8 cellular contexts compared by ENCODE assay signal in genomic region chr17:29588017-29588557, GRCh38. TPM values are rescaled to one million over a fixed set of nuclear protein-coding genes. Genes with fewer than 3 reads are reported as not detected.
DNase-seq lines count a peak whose midpoint lies in the region; FAIRE-seq and TF ChIP-seq lines count a peak whose summit lies in the region.

No MANE protein-coding gene starts in this region.

- H2AFZ ChIP-seq in PC-9 (no peak overlapping the region), H1 (ENCODE audit: low read length) (no peak overlapping the region), neural progenitor cell (replicated peaks) (no peak overlapping the region)

- H4K5ac ChIP-seq in H1 (ENCODE audit: insufficient read length, low read depth, low read length) = no peak overlapping the region

- H2BK5ac ChIP-seq in H1 (ENCODE audit: low read depth, low read length) = peak overlapping the region; percentile 44; the same call in 1 of the 2 replicates

- H2BK120ac ChIP-seq in H1 (replicated peaks; ENCODE audit: low read depth, low read length) = no peak overlapping the region

- no peak for TF ChIP-seq POLR2A in H1 (IDR thresholded peaks at IDR 0.05; ENCODE audit: control extremely low read depth in 1 of 2, low read depth in 2 of 2, low read length in 2 of 2)

- H3K9ac ChIP-seq in H1 (replicated peaks in 1 of 4; ENCODE audit: extremely low read depth in 1 of 4, low read depth in 3 of 4, low read length in 3 of 4) = no peak overlapping the region; a peak in 2 of 7 replicates
- peak overlapping the region; percentile 37 for H3K9ac ChIP-seq in neural progenitor cell

- 0 out of 2 replicates have a peak overlapping the region, but pooled peaks have one; percentile 48 for H3K18ac ChIP-seq in H1 (ENCODE audit: extremely low read depth, low read length)

- no peak overlapping the region for H2AK5ac ChIP-seq in H1 (ENCODE audit: low read depth, low read length)

- DNase-seq in CD1c-positive myeloid dendritic cell (ENCODE audit: extremely low spot score) (peak; percentile 28), PC-9 (no peak), H1 (ENCODE audit: low read depth in 1 of 2, low spot score in 2 of 2) (no peak), neural progenitor cell (ENCODE audit: low spot score) (peak; percentile 16), LoVo (ENCODE audit: low spot score) (no peak), HuH-7.5 (ENCODE audit: low spot score) (no peak), SHP77 (lab: John Stamatoyannopoulos, UW) (no peak)
- DNase-seq in activated CD4-positive, CD25-positive, alpha-beta regulatory T cell treated with anti-CD3 and anti-CD28 coated beads, Interleukin-2, amount 50 U/mL, for 72 hours = no peak

- H4K8ac ChIP-seq in H1 (ENCODE audit: extremely low read depth, insufficient read depth, low read length) = peak overlapping the region; percentile 39; the same call in 1 of the 2 replicates

- no peaks in the 10 kb centered on the region for H3K36me3 Mint-ChIP-seq in neural progenitor cell

- H3K56ac ChIP-seq in H1 (replicated peaks; ENCODE audit: insufficient read length, low read depth, low read length) = no peak overlapping the region

- no peak overlapping the region for H2BK15ac ChIP-seq in H1 (ENCODE audit: low read length)

- no peak overlapping the region for H4K91ac ChIP-seq in H1 (replicated peaks; ENCODE audit: insufficient read length, low read length)

- no peaks in the 10 kb centered on the region for H3K9me3 Mint-ChIP-seq in neural progenitor cell

- no TSS peak for BruUV-seq in PC-9 (replicated peaks; lab: Mats Ljungman, UMichigan)

- no peak overlapping the region for H2BK12ac ChIP-seq in H1 (ENCODE audit: low read depth, low read length)

- H3K27me3 Mint-ChIP-seq in neural progenitor cell (ENCODE audit: insufficient read depth, low read depth) = peaks cover 14% of the 10 kb centered on the region

- H3K36me3 ChIP-seq in PC-9 (ENCODE audit: low read depth) = no peaks in the 10 kb centered on the region
- 0 out of 8 replicates have a peak, but pooled peaks cover 0 to under 1% (median 0%) of the 10 kb centered on the region in 4 experiments for H3K36me3 ChIP-seq in H1 (ENCODE audit: control insufficient read depth in 2 of 4, insufficient read depth in 4 of 4, low read length in 3 of 4)
- no peaks in the 10 kb centered on the region for H3K36me3 ChIP-seq in neural progenitor cell

- POLR2A ChIA-PET in PC-9 (lab: Charles Lee; ENCODE audit: unreplicated experiment) = interaction anchor here (0.5 kb wide), 1 partner anchor 291 kb away, joined by 5 read pairs; no protein-coding TSS in a partner anchor
- POLR2A ChIA-PET in H1 (lab: Charles Lee; ENCODE audit: partially characterized antibody) = interaction anchor here (0.6 to 1.8 kb wide), 7 partner anchors 9 to 1226 kb away, joined by 3 to 8 read pairs (median 4); partner anchors contain the start of gene TP53I13

- H3K27me3 ChIP-seq in PC-9 (ENCODE audit: insufficient read depth, low read depth) (no peaks in the 10 kb centered on the region), H1 (replicated peaks in 1 of 4; ENCODE audit: control insufficient read depth in 3 of 4, extremely low read depth in 1 of 4, insufficient read depth in 3 of 4, low read length in 3 of 4) (peaks cover 0 to 6% (median 5%) of the 10 kb centered on the region in 4 experiments; a peak in 2 of 7 replicates), neural progenitor cell (no peaks in the 10 kb centered on the region)

- H3K27ac Mint-ChIP-seq in neural progenitor cell = no peak overlapping the region

- peak overlapping the region; percentile 94 for H3K4me3 Mint-ChIP-seq in neural progenitor cell

- no peak for TF ChIP-seq EP300 in H1 (IDR thresholded peaks at IDR 0.05; ENCODE audit: borderline replicate concordance in 1 of 2, low read depth in 2 of 2, low read length in 2 of 2)

- H3K4me1 Mint-ChIP-seq in neural progenitor cell = peaks cover 48% of the 10 kb centered on the region

- CTCF ChIA-PET in PC-9 (lab: Charles Lee) (interaction anchor here (1.4 kb wide), 1 partner anchor 51 kb away, joined by 3 read pairs; no protein-coding TSS in a partner anchor), H1 (lab: Charles Lee; ENCODE audit: partially characterized antibody) (interaction anchor here (0.9 to 14.8 kb wide), 7 partner anchors 9 to 218 kb away, joined by 3 to 193 read pairs (median 11); partner anchors contain the start of gene CORO6)

- H3K9me3 ChIP-seq in PC-9 (ENCODE audit: insufficient read depth, low read depth) (no peaks in the 10 kb centered on the region), H1 (ENCODE audit: insufficient read depth in 2 of 2, low read depth in 1 of 2, low read length in 1 of 2) (no peaks in the 10 kb centered on the region), neural progenitor cell (ENCODE audit: low read depth) (no peaks in the 10 kb centered on the region)

- no peak for FAIRE-seq in H1 (lab: Jason Lieb, UNC)

- H3K23ac ChIP-seq in H1 (ENCODE audit: insufficient read length) = no peak overlapping the region

- peak overlapping the region; percentile 93 for H3K4me3 ChIP-seq in PC-9
- H3K4me3 ChIP-seq in H1 (ENCODE audit: extremely low read depth in 1 of 4, insufficient read depth in 2 of 4, low read depth in 3 of 4, low read length in 4 of 4) = peak overlapping the region; percentile 64 to 82 (median 75)
- H3K4me3 ChIP-seq in neural progenitor cell = peak overlapping the region; percentile 84

- H3F3A ChIP-seq in PC-9 (ENCODE audit: insufficient read depth, low read depth) = peaks cover 30% of the 10 kb centered on the region
- peaks cover 26% of the 10 kb centered on the region for H3F3A ChIP-seq in neural progenitor cell (ENCODE audit: low read depth)

- H3K4me1 ChIP-seq in PC-9 (replicated peaks; ENCODE audit: insufficient read depth) (peaks cover 33% of the 10 kb centered on the region), H1 (replicated peaks in 1 of 4; ENCODE audit: control insufficient read depth in 3 of 4, insufficient read depth in 4 of 4, low read length in 3 of 4) (peaks cover 7 to 48% (median 36%) of the 10 kb centered on the region in 4 experiments), neural progenitor cell (peaks cover 56% of the 10 kb centered on the region)

- peak overlapping the region; percentile 86 for H3K4me2 ChIP-seq in PC-9
- peak overlapping the region; percentile 93 to 95 for H3K4me2 ChIP-seq in H1 (ENCODE audit: insufficient read depth in 1 of 2, low read depth in 2 of 2, low read length in 2 of 2)
- peak overlapping the region; percentile 90 for H3K4me2 ChIP-seq in neural progenitor cell

- no peak overlapping the region for H3K14ac ChIP-seq in H1 (ENCODE audit: insufficient read length)

- H4K20me1 ChIP-seq in PC-9 (ENCODE audit: insufficient read depth) (peaks cover 11% of the 10 kb centered on the region), H1 (replicated peaks in 1 of 2; ENCODE audit: control insufficient read depth in 1 of 2, insufficient read depth in 2 of 2, low read length in 2 of 2) (peaks cover 15 to 34% of the 10 kb centered on the region in 2 experiments), neural progenitor cell (ENCODE audit: low read depth) (peaks cover 57% of the 10 kb centered on the region)

- 0 out of 2 replicates have a peak overlapping the region, but pooled peaks have one; percentile 32 for H2BK20ac ChIP-seq in H1 (ENCODE audit: low read length)

- 71% methylated on average over 8 of the region's 8 CpGs; no CpG with 5 or more reads in 1 of the 2 experiments for WGBS in H1 (ENCODE audit: extremely low coverage in 1 of 2, insufficient coverage in 1 of 2, insufficient read length in 1 of 2, insufficient replicate concordance in 2 of 2, low coverage in 1 of 2, low lambda C conversion rate in 2 of 2, missing lambda C conversion rate in 1 of 2), 2 experiments

- H3K27ac ChIP-seq in PC-9 (no peak overlapping the region), H1 (ENCODE audit: low read depth, low read length) (no peak overlapping the region), neural progenitor cell (no peak overlapping the region)

- no peaks in the 10 kb centered on the region for H3K9me2 ChIP-seq in PC-9 (ENCODE audit: insufficient read depth)

- TF ChIP-seq RAD21 in H1 (IDR thresholded peaks at IDR 0.05 in 1 of 2, conservative IDR thresholded peaks at IDR 0.05 in 1 of 2; ENCODE audit: low read depth in 2 of 2, low read length in 2 of 2) = no peak

- intact Hi-C loops in PC-9 (cut with micrococcal nuclease; ENCODE audit: unreplicated experiment) = loop anchor here (2.0 kb wide), 1 partner anchor 35 kb away; the partner anchor contains the start of gene CORO6

- peaks cover 34% of the 10 kb centered on the region; the same call in 1 of the 2 replicates for H3K23me2 ChIP-seq in H1 (ENCODE audit: low read depth, low read length)

- TF ChIP-seq CTCF in PC-9 (conservative IDR thresholded peaks at IDR 0.05) (no peak), H1 (IDR thresholded peaks at IDR 0.05; ENCODE audit: control extremely low read depth in 1 of 3, insufficient read depth in 1 of 3, low read depth in 1 of 3, low read length in 3 of 3) (no peak), neural progenitor cell (IDR thresholded peaks at IDR 0.05) (no peak)

- peaks cover 18% of the 10 kb centered on the region for H3K79me1 ChIP-seq in H1 (ENCODE audit: low read depth, low read length)

- H3K79me2 ChIP-seq in PC-9 (ENCODE audit: low read depth) (peaks cover 48% of the 10 kb centered on the region), H1 (ENCODE audit: control insufficient read depth in 1 of 2, insufficient read depth in 2 of 2, low read length in 2 of 2) (peaks cover 0 to 42% of the 10 kb centered on the region in 2 experiments; a peak in 2 of 4 replicates), neural progenitor cell (ENCODE audit: low read depth) (peaks cover 57% of the 10 kb centered on the region)

- H3K4ac ChIP-seq in H1 (replicated peaks; ENCODE audit: insufficient read length, low read depth, low read length) = no peak overlapping the region

RNA-seq across cellular contexts. Expression of gene GIT1, which starts 1.4 kb away (rescaled TPM):
- total RNA-seq in PC-9 (2021) = 84.8 and 100 TPM in 2 replicates
- 60.6 and 62.4 TPM in 2 replicates for total RNA-seq in H1 (2021; fragmentation: NEBNext Ultra II Directional; extraction: Animal tissue kit (Norgen Biotek cat#: 25700))
- polyA plus RNA-seq in H1 (2011; rRNA removed) = 63.0 and 80.7 TPM in 2 replicates
- polyA plus RNA-seq in H1 (2011; cell fraction: cytosol; rRNA removed) = 43.3 TPM
- polyA plus RNA-seq in H1 (2011; cell fraction: nucleus; rRNA removed) = 93.3 TPM
- polyA plus RNA-seq in H1 (2012, experiment 1 of 2) = 36.7 to 55.7 TPM (median 48.9 TPM) in 4 replicates
- 54.3 TPM for polyA plus RNA-seq in H1 (2012, experiment 2 of 2)
- polyA plus RNA-seq in H1 (2013, experiment 1 of 2) = 45.0 TPM
- 45.5 TPM for polyA plus RNA-seq in H1 (2013, experiment 2 of 2)
- polyA minus RNA-seq in H1 (2011; rRNA and poly(A)+ RNA removed) = 45.9 and 62.5 TPM in 2 replicates
- polyA minus RNA-seq in H1 (2011; cell fraction: cytosol; rRNA and poly(A)+ RNA removed) = 42.9 TPM
- polyA minus RNA-seq in H1 (2011; cell fraction: nucleus; rRNA and poly(A)+ RNA removed) = 55.6 TPM
- total RNA-seq in neural progenitor cell (ENCODE audit: low replicate concordance) = 17.6 and 51.0 TPM in 2 replicates

RNA-seq across cellular contexts. Expression of gene ANKRD13B, which starts 4.8 kb away (rescaled TPM):
- total RNA-seq in PC-9 (2021) (28.4 and 43.2 TPM in 2 replicates), neural progenitor cell (ENCODE audit: low replicate concordance) (2.8 and 24.0 TPM in 2 replicates)
- total RNA-seq in H1 (2021; fragmentation: NEBNext Ultra II Directional; extraction: Animal tissue kit (Norgen Biotek cat#: 25700)) = 41.0 and 48.5 TPM in 2 replicates
- polyA plus RNA-seq in H1 (2011; rRNA removed) = 16.4 and 30.3 TPM in 2 replicates
- 17.6 TPM for polyA plus RNA-seq in H1 (2011; cell fraction: cytosol; rRNA removed)
- polyA plus RNA-seq in H1 (2011; cell fraction: nucleus; rRNA removed) = 167 TPM
- polyA plus RNA-seq in H1 (2012, experiment 1 of 2) = 25.6 to 40.3 TPM (median 33.5 TPM) in 4 replicates
- polyA plus RNA-seq in H1 (2012, experiment 2 of 2) = 22.3 TPM
- 21.9 TPM for polyA plus RNA-seq in H1 (2013, experiment 1 of 2)
- polyA plus RNA-seq in H1 (2013, experiment 2 of 2) = 20.2 TPM
- 7.7 and 13.1 TPM in 2 replicates for polyA minus RNA-seq in H1 (2011; rRNA and poly(A)+ RNA removed)
- polyA minus RNA-seq in H1 (2011; cell fraction: cytosol; rRNA and poly(A)+ RNA removed) = 22.4 TPM
- 33.4 TPM for polyA minus RNA-seq in H1 (2011; cell fraction: nucleus; rRNA and poly(A)+ RNA removed)

RNA-seq across cellular contexts. Expression of gene TP53I13, which starts 19.6 kb away (rescaled TPM):
- total RNA-seq in PC-9 (2021) = 46.9 and 68.8 TPM in 2 replicates
- total RNA-seq in H1 (2021; fragmentation: NEBNext Ultra II Directional; extraction: Animal tissue kit (Norgen Biotek cat#: 25700)) = 21.1 and 22.4 TPM in 2 replicates
- 35.7 and 42.6 TPM in 2 replicates for polyA plus RNA-seq in H1 (2011; rRNA removed)
- polyA plus RNA-seq in H1 (2011; cell fraction: cytosol; rRNA removed) = 33.3 TPM
- polyA plus RNA-seq in H1 (2011; cell fraction: nucleus; rRNA removed) = 97.5 TPM
- polyA plus RNA-seq in H1 (2012, experiment 1 of 2) = 13.5 to 25.6 TPM (median 22.3 TPM) in 4 replicates
- polyA plus RNA-seq in H1 (2012, experiment 2 of 2) = 20.0 TPM
- 26.9 TPM for polyA plus RNA-seq in H1 (2013, experiment 1 of 2)
- 24.1 TPM for polyA plus RNA-seq in H1 (2013, experiment 2 of 2)
- 6.4 and 7.7 TPM in 2 replicates for polyA minus RNA-seq in H1 (2011; rRNA and poly(A)+ RNA removed)
- polyA minus RNA-seq in H1 (2011; cell fraction: cytosol; rRNA and poly(A)+ RNA removed) = 15.0 TPM
- 31.3 TPM for polyA minus RNA-seq in H1 (2011; cell fraction: nucleus; rRNA and poly(A)+ RNA removed)
- total RNA-seq in neural progenitor cell (ENCODE audit: low replicate concordance) = 9.2 and 47.0 TPM in 2 replicates

RNA-seq across cellular contexts. Expression of gene ABHD15, which starts 21.2 kb away (rescaled TPM):
- total RNA-seq in PC-9 (2021) (12.9 and 14.8 TPM in 2 replicates), neural progenitor cell (ENCODE audit: low replicate concordance) (2.5 and 5.0 TPM in 2 replicates)
- total RNA-seq in H1 (2021; fragmentation: NEBNext Ultra II Directional; extraction: Animal tissue kit (Norgen Biotek cat#: 25700)) = 1.6 and 1.7 TPM in 2 replicates
- polyA plus RNA-seq in H1 (2011; rRNA removed) = 0.88 and 1.2 TPM in 2 replicates
- polyA plus RNA-seq in H1 (2011; cell fraction: cytosol; rRNA removed) = 1.2 TPM
- polyA plus RNA-seq in H1 (2011; cell fraction: nucleus; rRNA removed) = 1.6 TPM
- 1.3 to 1.6 TPM (median 1.5 TPM) in 4 replicates for polyA plus RNA-seq in H1 (2012, experiment 1 of 2)
- polyA plus RNA-seq in H1 (2012, experiment 2 of 2) = 1.9 TPM
- 1.3 TPM for polyA plus RNA-seq in H1 (2013, experiment 1 of 2)
- 1.3 TPM for polyA plus RNA-seq in H1 (2013, experiment 2 of 2)
- 1.8 and 2.1 TPM in 2 replicates for polyA minus RNA-seq in H1 (2011; rRNA and poly(A)+ RNA removed)
- 1.4 TPM for polyA minus RNA-seq in H1 (2011; cell fraction: cytosol; rRNA and poly(A)+ RNA removed)
- polyA minus RNA-seq in H1 (2011; cell fraction: nucleus; rRNA and poly(A)+ RNA removed) = 3.0 TPM

RNA-seq across cellular contexts. Expression of gene CORO6, which starts 34.6 kb away (rescaled TPM):
- total RNA-seq in PC-9 (2021) = 35.0 and 52.1 TPM in 2 replicates
- total RNA-seq in H1 (2021; fragmentation: NEBNext Ultra II Directional; extraction: Animal tissue kit (Norgen Biotek cat#: 25700)) = 2.1 and 2.5 TPM in 2 replicates
- polyA plus RNA-seq in H1 (2011; rRNA removed) = 8.6 and 13.3 TPM in 2 replicates
- 10.9 TPM for polyA plus RNA-seq in H1 (2011; cell fraction: cytosol; rRNA removed)
- 106 TPM for polyA plus RNA-seq in H1 (2011; cell fraction: nucleus; rRNA removed)
- polyA plus RNA-seq in H1 (2012, experiment 1 of 2) = 3.1 to 6.2 TPM (median 5.5 TPM) in 4 replicates
- 3.1 TPM for polyA plus RNA-seq in H1 (2012, experiment 2 of 2)
- polyA plus RNA-seq in H1 (2013, experiment 1 of 2) = 3.6 TPM
- 3.3 TPM for polyA plus RNA-seq in H1 (2013, experiment 2 of 2)
- 7.3 and 10.4 TPM in 2 replicates for polyA minus RNA-seq in H1 (2011; rRNA and poly(A)+ RNA removed)
- polyA minus RNA-seq in H1 (2011; cell fraction: cytosol; rRNA and poly(A)+ RNA removed) = 3.2 TPM
- polyA minus RNA-seq in H1 (2011; cell fraction: nucleus; rRNA and poly(A)+ RNA removed) = 10.5 TPM
- total RNA-seq in neural progenitor cell (ENCODE audit: low replicate concordance) = 3.9 and 6.2 TPM in 2 replicates

Comparison
In these comparisons a context has a peak if more than half of its experiments do, and no peak if none do; other contexts are left out.
1. DNase-seq: peak in CD1c-positive myeloid dendritic cell (single experiment) and neural progenitor cell (single experiment); none in PC-9 (0 of 2), H1 (0 of 2), LoVo (single experiment), activated CD4-positive, CD25-positive, alpha-beta regulatory T cell treated with anti-CD3 and anti-CD28 coated beads, Interleukin-2, amount 50 U/mL, for 72 hours (single experiment), HuH-7.5 (single experiment) and SHP77 (0 of 2).
2. Peak in every context shown above with its lines, with median percentiles within 50 percentile points of each other: H3K4me2 ChIP-seq and H3K4me3 ChIP-seq.